Comparison of ENCODE assay signal across 14 cellular contexts in genomic region chr5:107813559-107813958, GRCh38.
DNase-seq lines count a peak whose midpoint lies in the region; ATAC-seq and TF ChIP-seq lines count a peak whose summit lies in the region.
"Had no signal": no experiment of that assay in that cellular context is flagged by ENCODE, and none has a peak within 500 bp of the region (broad histone marks: within the 10 kb centered on the region; RNA-seq: fewer than 3 reads in every experiment).

No MANE protein-coding gene starts in this region.

- no TSS peak for BruUV-seq in Calu3 (replicated peaks; lab: Mats Ljungman, UMichigan)

- H3K4me1 Mint-ChIP-seq in Calu3 (ENCODE audit: low read depth, unreplicated experiment) = no peaks in the 10 kb centered on the region
- H3K4me1 Mint-ChIP-seq: natural killer cell had no signal

- intact Hi-C loops in Calu3 (cut with micrococcal nuclease; ENCODE audit: unreplicated experiment) = no loop called here

- H3K27me3 Mint-ChIP-seq in Calu3 (ENCODE audit: unreplicated experiment) = peaks cover 18% of the 10 kb centered on the region

- DNase-seq in GM13976 (ENCODE audit: low spot score) = peak; percentile 43
- DNase-seq in Calu3 = no peak
- DNase-seq in iPS-NIHi11 (ENCODE audit: low spot score) = no peak
- no peak for DNase-seq in T1000 (lab: John Stamatoyannopoulos, UW)
- no peak for DNase-seq in NCI-H2227 treated with DMSO at 0.1 percent for 48 hours (lab: John Stamatoyannopoulos, UW)
- DNase-seq: activated CD4-positive, alpha-beta T cell treated with anti-CD3 and anti-CD28 coated beads for 1 hour; central memory CD4-positive, alpha-beta T cell; natural killer cell; NCI-H510A; spleen; stimulated activated CD8-positive, alpha-beta memory T cell treated with anti-CD3 and anti-CD28 coated beads, Interleukin-4, amount 100 ng/mL, for 48 hours had no signal

- H3K36me3 Mint-ChIP-seq in Calu3 (ENCODE audit: insufficient read depth, unreplicated experiment) = no peaks in the 10 kb centered on the region
- H3K36me3 Mint-ChIP-seq: natural killer cell had no signal

- TF ChIP-seq CTCF in GM13976 (IDR thresholded peaks at IDR 0.05; ENCODE audit: borderline replicate concordance, control extremely low read depth, extremely low read depth, insufficient read depth, missing control alignments) (no peak), Calu3 (IDR thresholded peaks at IDR 0.05; ENCODE audit: unreplicated experiment) (no peak)

- ATAC-seq in GM19452 (IDR thresholded peaks at IDR 0.05; ENCODE audit: unreplicated experiment) = peak; percentile 78
- ATAC-seq in HG02840 (IDR thresholded peaks at IDR 0.05; ENCODE audit: low FRiP score, unreplicated experiment) = peak; percentile 71
- peak; percentile 71 for ATAC-seq in HG03521 (IDR thresholded peaks at IDR 0.05; ENCODE audit: unreplicated experiment)
- ATAC-seq: natural killer cell had no signal

- in situ Hi-C loops in GM13976 (cut with MboI; ENCODE audit: low sequenced_read_pairs, unreplicated experiment) = no loop called here

- CTCF ChIA-PET in Calu3 (lab: Charles Lee) = no interaction called here

- no peak overlapping the region for H3K4me3 Mint-ChIP-seq in Calu3 (ENCODE audit: low read depth, unreplicated experiment)
- H3K4me3 Mint-ChIP-seq: natural killer cell had no signal

- H3K9me3 Mint-ChIP-seq in Calu3 (ENCODE audit: low read depth, unreplicated experiment) = no peaks in the 10 kb centered on the region
- H3K9me3 Mint-ChIP-seq: natural killer cell had no signal

- H3K27ac Mint-ChIP-seq in Calu3 (ENCODE audit: unreplicated experiment) = no peak overlapping the region
- H3K27ac Mint-ChIP-seq: natural killer cell had no signal
